9 cellular contexts compared by ENCODE assay signal in the genomic region with DNA sequence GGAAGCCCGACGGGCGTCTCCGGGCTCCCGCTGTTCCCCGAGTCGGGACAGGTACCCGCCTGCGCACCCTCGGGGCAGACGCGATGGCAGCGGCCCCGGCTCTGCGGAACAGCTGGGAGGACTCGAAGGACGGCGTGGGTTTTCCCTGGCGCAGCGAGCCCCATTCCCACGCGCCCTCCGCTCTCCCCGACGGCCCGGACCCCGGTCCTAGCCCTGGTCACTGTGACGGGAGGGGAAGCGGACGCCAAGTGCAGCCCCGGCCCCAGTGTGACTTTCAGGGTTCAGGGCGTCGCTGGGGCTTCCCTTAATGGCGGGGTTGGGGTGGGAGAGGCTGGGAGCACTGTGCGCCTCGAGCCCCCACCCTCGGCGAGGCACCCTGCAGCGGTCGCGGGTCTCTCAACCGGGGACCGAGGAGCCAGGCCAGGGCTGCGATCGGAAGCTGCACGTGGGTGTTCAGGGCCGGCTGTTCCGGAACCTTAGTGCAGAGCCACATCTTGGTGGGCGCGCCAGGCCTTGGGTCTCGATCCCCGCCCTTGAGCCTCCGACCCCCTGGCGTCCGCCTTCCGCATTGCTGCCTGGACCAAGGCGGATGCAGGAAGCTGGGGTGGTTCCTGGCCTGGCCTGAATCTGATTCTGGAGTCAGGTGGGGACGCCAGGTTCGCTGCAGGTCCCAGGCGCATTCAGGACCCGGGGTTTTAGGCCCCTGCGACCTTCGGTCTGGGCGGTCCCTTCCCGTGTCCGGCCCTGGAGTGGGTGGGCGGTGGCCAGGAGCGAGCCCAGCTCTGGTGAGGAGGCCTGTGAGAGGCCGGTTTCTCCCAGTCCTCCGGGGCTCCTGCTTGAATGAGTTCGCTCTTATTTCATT. TPM values are rescaled to one million over a fixed set of nuclear protein-coding genes. Genes with fewer than 3 reads are reported as not detected.
DNase-seq lines count a peak whose midpoint lies in the region; ATAC-seq lines count a peak whose summit lies in the region.
"Had no signal": no experiment of that assay in that cellular context is flagged by ENCODE, and none has a peak within 500 bp of the region (broad histone marks: within the 10 kb centered on the region; RNA-seq: fewer than 3 reads in every experiment).

No MANE protein-coding gene starts in this region.

- H3K27ac ChIP-seq in iPS DF 6.9 (ENCODE audit: low read length), result no peak overlapping the region

- CTCF ChIA-PET in activated naive CD4-positive, alpha-beta T cell treated with anti-CD3 and anti-CD28 coated beads, Interleukin-2, amount 10 ng/mL, durations not matched to agents 7 days and 5 days (lab: Charles Lee), result no interaction called here

- WGBS in iPS DF 6.9 (ENCODE audit: insufficient coverage, insufficient read length), result no CpG with 5 or more reads among the region's 71 CpGs

- no peaks in the 10 kb centered on the region for H3K9me3 Mint-ChIP-seq in activated naive CD4-positive, alpha-beta T cell treated with anti-CD3 and anti-CD28 coated beads, Interleukin-2, amount 10 ng/mL, durations not matched to agents 7 days and 5 days

- no peaks in the 10 kb centered on the region for H3K9me3 ChIP-seq in iPS DF 6.9 (ENCODE audit: control insufficient read depth, insufficient read depth, low read length)

- H3K4me1 ChIP-seq in iPS DF 6.9 (ENCODE audit: control insufficient read depth, insufficient read depth, low read length), result no peaks in the 10 kb centered on the region

- DNase-seq in H7 (peak; percentile 61), iPS DF 6.9 (ENCODE audit: low read depth, low spot score) (no peak), COR-L47 (lab: John Stamatoyannopoulos, UW) (no peak)
- peak; percentile 50 for DNase-seq in activated naive CD4-positive, alpha-beta T cell treated with anti-CD3 and anti-CD28 coated beads, Interleukin-2, amount 10 ng/mL, durations not matched to agents 7 days and 5 days
- DNase-seq in stimulated activated CD8-positive, alpha-beta memory T cell treated with anti-CD3 and anti-CD28 coated beads, Interleukin-15, amount 100 ng/mL, for 48 hours (ENCODE audit: low read depth in 2 of 2), result peak; percentile 28 to 32

- H3K4me1 Mint-ChIP-seq in activated naive CD4-positive, alpha-beta T cell treated with anti-CD3 and anti-CD28 coated beads, Interleukin-2, amount 10 ng/mL, durations not matched to agents 7 days and 5 days, result peaks cover 5% of the 10 kb centered on the region

- H3K4me3 ChIP-seq in H7 (ENCODE audit: insufficient read depth, low read depth, low read length) (no peak overlapping the region), iPS DF 6.9 (ENCODE audit: low read length) (peak overlapping the region; percentile 33; the same call in 1 of the 2 replicates)
- H3K4me3 ChIP-seq: K562 had no signal

- no peaks in the 10 kb centered on the region for H3K36me3 Mint-ChIP-seq in activated naive CD4-positive, alpha-beta T cell treated with anti-CD3 and anti-CD28 coated beads, Interleukin-2, amount 10 ng/mL, durations not matched to agents 7 days and 5 days

- H3K4me3 Mint-ChIP-seq in activated naive CD4-positive, alpha-beta T cell treated with anti-CD3 and anti-CD28 coated beads, Interleukin-2, amount 10 ng/mL, durations not matched to agents 7 days and 5 days, result peak overlapping the region; percentile 44

- H3K36me3 ChIP-seq in H7 (replicated peaks; ENCODE audit: control insufficient read depth, insufficient read depth, low read length), result no peaks in the 10 kb centered on the region
- no peaks in the 10 kb centered on the region; the same call in 1 of the 2 replicates for H3K36me3 ChIP-seq in iPS DF 6.9 (ENCODE audit: control insufficient read depth, insufficient read depth, low read length)

- H3K27me3 Mint-ChIP-seq in activated naive CD4-positive, alpha-beta T cell treated with anti-CD3 and anti-CD28 coated beads, Interleukin-2, amount 10 ng/mL, durations not matched to agents 7 days and 5 days, result peaks cover 42% of the 10 kb centered on the region

- no peak overlapping the region for H3K27ac Mint-ChIP-seq in activated naive CD4-positive, alpha-beta T cell treated with anti-CD3 and anti-CD28 coated beads, Interleukin-2, amount 10 ng/mL, durations not matched to agents 7 days and 5 days

- H3K27me3 ChIP-seq in H7 (ENCODE audit: control insufficient read depth, insufficient read depth, low read length), result peaks cover 2% of the 10 kb centered on the region; the same call in 1 of the 2 replicates
- H3K27me3 ChIP-seq in iPS DF 6.9 (ENCODE audit: control insufficient read depth, insufficient read depth, low read length), result no peaks in the 10 kb centered on the region

- ATAC-seq in HG02973 (IDR thresholded peaks at IDR 0.05; ENCODE audit: unreplicated experiment) (no peak), HG02840 (IDR thresholded peaks at IDR 0.05; ENCODE audit: low FRiP score, unreplicated experiment) (no peak), GM18861 (IDR thresholded peaks at IDR 0.05; ENCODE audit: unreplicated experiment) (no peak)
- ATAC-seq: K562 had no signal

RNA-seq across cellular contexts. Expression of a gene that starts 3.5 kb away (rescaled TPM):
- total RNA-seq in H7 (2014; rRNA removed; shearing (Covaris generic)), result not detected in 2 replicates
- total RNA-seq: K562 had no signal

RNA-seq across cellular contexts. Expression of a gene that starts 19.2 kb away (rescaled TPM):
- total RNA-seq in H7 (2014; rRNA removed; shearing (Covaris generic)), result 0.37 and 1.9 TPM in 2 replicates
- total RNA-seq: K562 had no signal

RNA-seq across cellular contexts. Expression of a gene that starts 20.3 kb away (rescaled TPM):
- not detected in 2 replicates for total RNA-seq in H7 (2014; rRNA removed; shearing (Covaris generic))

RNA-seq across cellular contexts. Expression of a gene that starts 39.1 kb away (rescaled TPM):
- 97.6 and 109 TPM in 2 replicates for total RNA-seq in H7 (2014; rRNA removed; shearing (Covaris generic))

RNA-seq across cellular contexts. Expression of a gene that starts 48.2 kb away (rescaled TPM):
- 3.0 and 5.4 TPM in 2 replicates for total RNA-seq in H7 (2014; rRNA removed; shearing (Covaris generic))

Comparison
In these comparisons a context has a peak if more than half of its experiments do, and no peak if none do; other contexts are left out.
1. DNase-seq: peak in H7 (single experiment), activated naive CD4-positive, alpha-beta T cell treated with anti-CD3 and anti-CD28 coated beads, Interleukin-2, amount 10 ng/mL, durations not matched to agents 7 days and 5 days (single experiment) and stimulated activated CD8-positive, alpha-beta memory T cell treated with anti-CD3 and anti-CD28 coated beads, Interleukin-15, amount 100 ng/mL, for 48 hours (2 of 2); none in iPS DF 6.9 (single experiment) and COR-L47 (single experiment).